Comparison of ENCODE assay signal across 8 cellular contexts in genomic region chr6:159968295-159969203, GRCh38. TPM values are rescaled to one million over a fixed set of nuclear protein-coding genes. Genes with fewer than 3 reads are reported as not detected.
DNase-seq lines count a peak whose midpoint lies in the region; ATAC-seq, FAIRE-seq and TF ChIP-seq lines count a peak whose summit lies in the region.

Gene IGF2R, plus strand, starts transcription at chr6:159969082. Its CDS starts 165 bp downstream, at chr6:159969247.

- TF ChIP-seq CTCF in adrenal gland (IDR thresholded peaks at IDR 0.05): peak in 5 of 6 experiments; percentile 9 to 42 (median 34)
- TF ChIP-seq CTCF in heart left ventricle (IDR thresholded peaks at IDR 0.05): peak in 4 of 12 donors; percentile 13 to 39 (median 16)
- TF ChIP-seq CTCF in type B pancreatic cell (conservative IDR thresholded peaks at IDR 0.05): peak; percentile 66

- peaks cover 9% of the 10 kb centered on the region for H3K36me3 Mint-ChIP-seq in type B pancreatic cell

- no peaks in the 10 kb centered on the region for H3K9me3 Mint-ChIP-seq in type B pancreatic cell

- H3K27ac ChIP-seq in adrenal gland (peak within 1 kb of the TSS; percentile 28 to 97 (median 91)), heart left ventricle (peak within 1 kb of the TSS; percentile 71 to 96 (median 92))

- H3K4me3 Mint-ChIP-seq in type B pancreatic cell: peak within 1 kb of the TSS; percentile 95

- H3K27me3 Mint-ChIP-seq in type B pancreatic cell: peaks cover 35% of the 10 kb centered on the region

- peak; percentile 77 for ATAC-seq in HG02623 (IDR thresholded peaks at IDR 0.05; ENCODE audit: unreplicated experiment)
- ATAC-seq in heart left ventricle: peak; percentile 81 to 96 (median 94)

- 1 to 7% (median 4%) methylated on average over 14 to 68 of the region's 68 CpGs for WGBS in adrenal gland, 4 donors
- WGBS in heart left ventricle, 4 donors: 2 to 6% (median 3%) methylated on average over 27 to 68 of the region's 68 CpGs

- peak within 1 kb of the TSS; percentile 96 for H3K27ac Mint-ChIP-seq in type B pancreatic cell

- TF ChIP-seq POLR2A in GM12892 (IDR thresholded peaks at IDR 0.05; ENCODE audit: low read depth, low read length) (peak; percentile 85; the same call in 1 of the 2 replicates), adrenal gland (IDR thresholded peaks at IDR 0.05) (peak; percentile 50 to 84), heart left ventricle (IDR thresholded peaks at IDR 0.05) (peak in 1 of 2 donors; percentile 88)

- peak; percentile 94 for FAIRE-seq in GM12892 (lab: Jason Lieb, UNC)

- H3K27me3 ChIP-seq in adrenal gland (no peaks in the 10 kb centered on the region), heart left ventricle (no peaks in the 10 kb centered on the region)

- peaks cover 38% of the 10 kb centered on the region for H3K4me1 Mint-ChIP-seq in type B pancreatic cell (ENCODE audit: unreplicated experiment)

- H3K9me3 ChIP-seq in adrenal gland (replicated peaks in 1 of 3): no peaks in the 10 kb centered on the region
- no peaks in the 10 kb centered on the region for H3K9me3 ChIP-seq in heart left ventricle

- H3K4me1 ChIP-seq in adrenal gland (replicated peaks in 1 of 2) (peaks cover 0 to 42% of the 10 kb centered on the region in 2 donors), heart left ventricle (peaks cover 0 to 60% (median 34%) of the 10 kb centered on the region in 12 donors)

- H3K36me3 ChIP-seq in adrenal gland (replicated peaks in 1 of 2) (no peaks in the 10 kb centered on the region), heart left ventricle (no peaks in the 10 kb centered on the region)

- peak within 1 kb of the TSS; percentile 39 to 98 (median 74) for H3K4me3 ChIP-seq in adrenal gland
- peak within 1 kb of the TSS; percentile 76 to 99 (median 94) for H3K4me3 ChIP-seq in heart left ventricle

- peak; percentile 96 for DNase-seq in GM12892 (ENCODE audit: insufficient read length)
- DNase-seq in NCI-H1105 (lab: John Stamatoyannopoulos, UW): peak; percentile 96
- peak; percentile 91 to 96 (median 95) for DNase-seq in adrenal gland
- peak; percentile 94 to 96 (median 95) for DNase-seq in heart left ventricle
- peak; percentile 97 for DNase-seq in posterior vena cava (ENCODE audit: low spot score)
- peak; percentile 94 for DNase-seq in type B pancreatic cell (ENCODE audit: extremely low spot score, unreplicated experiment)

- intact Hi-C loops in T-helper 1 cell treated with Interleukin-12 subunit alpha and Interleukin-12 subunit beta and Interleukin-4 antibody, amounts not matched to agents 30 ng/mL and 1 ng/mL, for 36 hours (cut with micrococcal nuclease): loop anchor here (1.0 kb wide), 4 partner anchors 37 to 277 kb away; partner anchors contain the start of genes ACAT2 and TCP1
- intact Hi-C loops in adrenal gland (cut with DNase I) (no loop called here), heart left ventricle (cut with DNase I) (no loop called here), posterior vena cava (cut with DNase I) (loop anchor here in 1 of 2 donors (5.0 kb wide), 1 partner anchor 551 kb away; no protein-coding TSS in a partner anchor)

RNA-seq across cellular contexts. Expression of gene IGF2R, which starts in this region (rescaled TPM):
- 20.1 TPM for polyA plus RNA-seq in GM12892 (2012; ENCODE audit: missing spikeins)
- 93.0 and 95.3 TPM in 2 replicates for total RNA-seq in T-helper 1 cell treated with Interleukin-12 subunit alpha and Interleukin-12 subunit beta and Interleukin-4 antibody, amounts not matched to agents 30 ng/mL and 1 ng/mL, for 36 hours
- total RNA-seq in adrenal gland (100 to 1,000 TPM in 2 of 8 donors, 10 to 100 TPM in 6; 72.6 to 154 (median 92.7) TPM), heart left ventricle (100 to 1,000 TPM in 2 of 9 donors, 10 to 100 TPM in 7; 49.3 to 111 (median 74.0) TPM), posterior vena cava (10 to 100 TPM; 62.7 to 71.8 TPM), type B pancreatic cell (ENCODE audit: low replicate concordance) (79.8 and 95.5 TPM in 2 replicates)
- polyA plus RNA-seq in adrenal gland (100 to 1,000 TPM in 1 of 3 donors, 10 to 100 TPM in 2; 17.1 to 114 (median 27.6) TPM), heart left ventricle (10 to 100 TPM; 15.4 to 38.0 TPM)

Comparison
In these comparisons a context has a peak if more than half of its experiments do, and no peak if none do; other contexts are left out.
1. Peak in every context shown above with its lines: DNase-seq, ATAC-seq, H3K4me3 ChIP-seq and H3K27ac ChIP-seq.